In genomic region chr14:26088260-26088659, GRCh38 we compare ENCODE assay signal across 19 cellular contexts.
DNase-seq lines count a peak whose midpoint lies in the region; ATAC-seq and TF ChIP-seq lines count a peak whose summit lies in the region.
"Had no signal": no experiment of that assay in that cellular context is flagged by ENCODE, and none has a peak within 500 bp of the region (broad histone marks: within the 10 kb centered on the region; RNA-seq: fewer than 3 reads in every experiment).

No MANE protein-coding gene starts in this region.

- H3K36me3 ChIP-seq in H7 (replicated peaks; ENCODE audit: control insufficient read depth, insufficient read depth, low read length) = no peaks in the 10 kb centered on the region
- no peaks in the 10 kb centered on the region for H3K36me3 ChIP-seq in NT2/D1 (ENCODE audit: insufficient read depth, insufficient read length, low read length)
- no peaks in the 10 kb centered on the region for H3K36me3 ChIP-seq in iPS-20b (ENCODE audit: insufficient read depth, low read depth, low read length)
- H3K36me3 ChIP-seq in PC-3 (ENCODE audit: low read depth, low read length) = no peaks in the 10 kb centered on the region

- H3K4me3 ChIP-seq in H7 (ENCODE audit: insufficient read depth, low read depth, low read length) = no peak overlapping the region
- no peak overlapping the region for H3K4me3 ChIP-seq in NT2/D1 (ENCODE audit: insufficient read length, low read depth)
- H3K4me3 ChIP-seq in iPS-20b (ENCODE audit: low read length) = peak overlapping the region; percentile 12; the same call in 1 of the 2 replicates
- H3K4me3 ChIP-seq in PC-3 (ENCODE audit: low read length) = no peak overlapping the region

- no peaks in the 10 kb centered on the region for H3K9me2 ChIP-seq in PC-3 (replicated peaks; ENCODE audit: low read length)

- H4K20me1 ChIP-seq in PC-3 (ENCODE audit: low read length) = no peaks in the 10 kb centered on the region

- no peaks in the 10 kb centered on the region; the same call in 1 of the 2 replicates for H3K9me3 ChIP-seq in NT2/D1 (ENCODE audit: insufficient read depth, low read length)
- H3K9me3 ChIP-seq in iPS-20b (ENCODE audit: insufficient read depth, low read depth, low read length) = no peaks in the 10 kb centered on the region
- peaks cover 23% of the 10 kb centered on the region; the same call in 1 of the 2 replicates for H3K9me3 ChIP-seq in PC-3 (ENCODE audit: low read length)
- H3K9me3 ChIP-seq: Caco-2 had no signal

- H3K4me1 ChIP-seq in NT2/D1 (ENCODE audit: insufficient read depth, insufficient read length) (no peaks in the 10 kb centered on the region), iPS-20b (ENCODE audit: insufficient read depth, low read length) (peaks cover 10% of the 10 kb centered on the region), PC-3 (ENCODE audit: insufficient read depth, low read length) (no peaks in the 10 kb centered on the region)
- H3K4me1 ChIP-seq: Caco-2 had no signal

- DNase-seq in ELF-1 (ENCODE audit: low read depth, low spot score) (peak; percentile 5), H7 (peak; percentile 26), NT2/D1 (ENCODE audit: low read depth, low spot score) (peak; percentile 71), PC-3 (no peak), GM19240 (ENCODE audit: insufficient read length, low spot score) (no peak)
- DNase-seq: Caco-2; CD4-positive, CD25-positive, alpha-beta regulatory T cell; DMS153; IMR-90; Kasumi-1; MM.1S; NCI-H1092 treated with DMSO at 0.1 percent for 48 hours; NCI-H187 treated with DMSO at 0.1 percent for 48 hours; NCI-H2171 treated with DMSO at 0.1 percent for 48 hours; SHP77; T-helper 1 cell had no signal

- no peak overlapping the region for H3K27ac ChIP-seq in iPS-20b (ENCODE audit: low read length)
- H3K27ac ChIP-seq in PC-3 (ENCODE audit: low read length) = no peak overlapping the region

- no TSS peak for BruUV-seq in PC-3 (replicated peaks; lab: Mats Ljungman, UMichigan)

- H3F3A ChIP-seq in PC-3 (ENCODE audit: low read length, unreplicated experiment) = no peaks in the 10 kb centered on the region

- no peak for TF ChIP-seq CTCF in PC-3 (conservative IDR thresholded peaks at IDR 0.05; ENCODE audit: low read depth, low read length)

- no peak overlapping the region for H2AFZ ChIP-seq in PC-3 (ENCODE audit: low read length)

- no peak overlapping the region for H3K9ac ChIP-seq in NT2/D1 (ENCODE audit: insufficient read length, low read depth)
- no peak overlapping the region for H3K9ac ChIP-seq in iPS-20b (ENCODE audit: low read depth, low read length)
- no peak overlapping the region for H3K9ac ChIP-seq in PC-3 (ENCODE audit: low read length)

- CTCF ChIA-PET in PC-3 (lab: Charles Lee) = no interaction called here

- POLR2A ChIA-PET in PC-3 (lab: Charles Lee; ENCODE audit: unreplicated experiment) = no interaction called here

- no peak overlapping the region for H3K4me2 ChIP-seq in PC-3 (ENCODE audit: low read length)

- no peaks in the 10 kb centered on the region for H3K79me2 ChIP-seq in PC-3 (ENCODE audit: low read length)

- intact Hi-C loops in PC-3 (cut with micrococcal nuclease) = no loop called here

- ATAC-seq in PC-3 (no peak), HG02610 (IDR thresholded peaks at IDR 0.05; ENCODE audit: unreplicated experiment) (no peak)
- ATAC-seq: SK-N-SH treated with all-trans-retinoic acid at 6 μM for 48 hours had no signal

- H3K27me3 ChIP-seq in H7 (ENCODE audit: control insufficient read depth, insufficient read depth, low read length) = no peaks in the 10 kb centered on the region
- H3K27me3 ChIP-seq in NT2/D1 (ENCODE audit: insufficient read depth, insufficient read length) = peaks cover 3% of the 10 kb centered on the region
- peaks cover 16% of the 10 kb centered on the region for H3K27me3 ChIP-seq in iPS-20b (ENCODE audit: insufficient read depth, low read length)
- H3K27me3 ChIP-seq in PC-3 (ENCODE audit: low read length) = no peaks in the 10 kb centered on the region

Comparison
In these comparisons a context has a peak if more than half of its experiments do, and no peak if none do; other contexts are left out.
1. DNase-seq: peak in ELF-1 (single experiment), H7 (single experiment) and NT2/D1 (single experiment); none in PC-3 (single experiment) and GM19240 (single experiment).